Comparison of ENCODE assay signal across 21 cellular contexts in the genomic region with DNA sequence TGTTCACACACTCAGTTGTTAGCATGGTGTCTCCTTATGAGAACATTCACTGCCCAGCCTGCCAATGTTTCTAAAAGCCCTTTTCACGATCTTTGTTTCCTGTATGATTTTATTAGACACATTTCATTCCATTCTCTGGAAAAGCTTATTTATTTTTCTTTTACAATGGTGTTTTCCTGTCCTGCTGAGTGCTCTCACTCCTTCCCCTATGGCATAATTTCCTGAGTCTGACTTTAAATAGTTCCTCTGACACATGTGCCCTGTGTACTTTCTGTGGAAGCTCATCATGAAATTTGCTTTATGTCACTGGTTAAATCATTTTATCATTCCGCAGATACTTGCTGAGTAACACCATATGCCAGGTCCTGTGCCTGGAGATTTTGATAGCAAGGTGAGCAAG.
A peak's percentile ranks its signal among the peaks of the same experiment; 100 is the strongest.
DNase-seq lines count a peak whose midpoint lies in the region; ATAC-seq and TF ChIP-seq lines count a peak whose summit lies in the region.
"Had no signal": no experiment of that assay in that cellular context is flagged by ENCODE, and none has a peak within 500 bp of the region (broad histone marks: within the 10 kb centered on the region; RNA-seq: fewer than 3 reads in every experiment).

No MANE protein-coding gene starts in this region.

- H3K9me3 ChIP-seq in SK-N-MC (ENCODE audit: low read depth, low read length): peaks cover 3% of the 10 kb centered on the region; the same call in 1 of the 2 replicates
- H3K9me3 ChIP-seq: A549 had no signal

- no peak overlapping the region for H3K9ac ChIP-seq in SK-N-MC (ENCODE audit: insufficient read length)
- H3K9ac ChIP-seq: GM23248 had no signal

- peaks cover 4% of the 10 kb centered on the region for H3K9me3 Mint-ChIP-seq in osteocyte (ENCODE audit: unreplicated experiment)

- peak overlapping the region; percentile 49; the same call in 1 of the 2 replicates for H3K27ac ChIP-seq in SK-N-MC
- H3K27ac ChIP-seq: A549, GM23248 had no signal

- no peak for TF ChIP-seq CTCF in osteocyte (IDR thresholded peaks at IDR 0.05)

- H3K27me3 Mint-ChIP-seq in osteocyte (ENCODE audit: unreplicated experiment): no peaks in the 10 kb centered on the region
- H3K27me3 Mint-ChIP-seq: CD4-positive, alpha-beta memory T cell had no signal

- no peak overlapping the region for H3K4me3 Mint-ChIP-seq in osteocyte (ENCODE audit: unreplicated experiment)

- H3K4me3 ChIP-seq in SK-N-MC: 0 out of 2 replicates have a peak overlapping the region, but pooled peaks have one; percentile 18
- H3K4me3 ChIP-seq: A549, GM12878, GM23248 had no signal

- TF ChIP-seq POLR2A in erythroblast (IDR thresholded peaks at IDR 0.05; ENCODE audit: low read length): no peak

- DNase-seq in Daoy (ENCODE audit: low read depth) (peak; percentile 13), SK-N-MC (ENCODE audit: low read depth, low spot score) (no peak), dermis microvascular lymphatic vessel endothelial cell (ENCODE audit: low read depth in 2 of 2) (peak; percentile 55 to 85), osteocyte (ENCODE audit: extremely low spot score, unreplicated experiment) (no peak), erythroblast (lab: John Stamatoyannopoulos, UW) (no peak), middle frontal gyrus (ENCODE audit: extremely low spot score, low spot score) (no peak)
- DNase-seq: 8988T; C1 segment of cervical spinal cord; Calu3; CD4-positive, alpha-beta memory T cell; COR-L47; DMS153; DND-41; EL; GDM1; GM23248; H7 had no signal

- peaks cover 19% of the 10 kb centered on the region for H3K4me1 Mint-ChIP-seq in osteocyte (ENCODE audit: unreplicated experiment)
- H3K4me1 Mint-ChIP-seq: CD4-positive, alpha-beta memory T cell had no signal

- H3K36me3 Mint-ChIP-seq in osteocyte (ENCODE audit: unreplicated experiment): no peaks in the 10 kb centered on the region
- H3K36me3 Mint-ChIP-seq: CD4-positive, alpha-beta memory T cell had no signal

- peak overlapping the region; percentile 50 for H3K27ac Mint-ChIP-seq in osteocyte (ENCODE audit: unreplicated experiment)
- H3K27ac Mint-ChIP-seq: CD4-positive, alpha-beta memory T cell had no signal

- no peak for ATAC-seq in HG03342 (IDR thresholded peaks at IDR 0.05; ENCODE audit: unreplicated experiment)
- ATAC-seq: A549, GM12878, HCT116 had no signal

- no peaks in the 10 kb centered on the region for H3K36me3 ChIP-seq in SK-N-MC (ENCODE audit: insufficient read depth, low read length)

Comparison
In these comparisons a context has a peak if more than half of its experiments do, and no peak if none do; other contexts are left out.
1. DNase-seq: peak in Daoy (single experiment) and dermis microvascular lymphatic vessel endothelial cell (2 of 2); none in SK-N-MC (single experiment), osteocyte (single experiment), erythroblast (0 of 2) and middle frontal gyrus (single experiment).